ENCODE assay signal across 26 cellular contexts in the genomic region with DNA sequence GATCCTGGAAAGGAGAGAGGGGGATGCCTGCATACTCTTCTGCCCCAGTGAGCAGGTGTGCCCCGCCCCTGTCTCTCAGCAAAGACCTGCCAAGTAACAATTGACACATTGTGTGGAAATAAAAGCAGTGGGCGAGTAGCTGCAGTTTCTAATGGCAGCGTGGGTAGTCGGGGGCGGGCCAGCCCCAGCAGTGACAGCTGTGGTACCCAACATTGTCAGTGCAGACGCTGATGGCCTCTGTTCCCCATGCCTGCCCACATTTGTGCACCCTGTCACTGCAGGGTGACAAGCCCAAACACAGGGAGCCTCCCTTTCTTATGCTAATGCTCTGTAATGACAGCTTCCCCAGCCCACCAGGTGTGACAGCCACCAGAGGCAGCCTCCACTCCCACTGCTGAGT.
DNase-seq lines count a peak whose midpoint lies in the region; TF ChIP-seq lines count a peak whose summit lies in the region.
"Had no signal": no experiment of that assay in that cellular context is flagged by ENCODE, and none has a peak within 500 bp of the region (broad histone marks: within the 10 kb centered on the region; RNA-seq: fewer than 3 reads in every experiment).

No MANE protein-coding gene starts in this region.

- H3K4me1 ChIP-seq in BLaER1 treated with 17β-estradiol and CSF1 and Interleukin-3, amounts not matched to agents 10 nM and 100 nM = peaks cover 16 to 31% (median 26%) of the 10 kb centered on the region in 10 experiments
- H3K4me1 ChIP-seq in HEK293 (ENCODE audit: control insufficient read depth, insufficient read depth, low read length) (no peaks in the 10 kb centered on the region), endodermal cell (ENCODE audit: control insufficient read depth, insufficient read depth, low read length) (no peaks in the 10 kb centered on the region)
- H3K4me1 ChIP-seq: Caco-2, gastroesophageal sphincter, tibial nerve had no signal

- H3K9me3 ChIP-seq in BLaER1 treated with 17β-estradiol and CSF1 and Interleukin-3, amounts not matched to agents 10 nM and 100 nM (replicated peaks in 1 of 11) = 0 out of 22 replicates have a peak, but pooled peaks cover 0 to 6% (median 0%) of the 10 kb centered on the region in 11 experiments
- no peaks in the 10 kb centered on the region for H3K9me3 ChIP-seq in HEK293 (ENCODE audit: control insufficient read depth, insufficient read depth, low read depth, low read length)
- no peaks in the 10 kb centered on the region for H3K9me3 ChIP-seq in endodermal cell (ENCODE audit: control insufficient read depth, low read length)
- H3K9me3 ChIP-seq: gastroesophageal sphincter, SJCRH30, tibial nerve had no signal

- peaks cover 6% of the 10 kb centered on the region for H3K27me3 Mint-ChIP-seq in endodermal cell (ENCODE audit: insufficient read depth)
- H3K27me3 Mint-ChIP-seq in neural crest cell (ENCODE audit: low read depth) = no peaks in the 10 kb centered on the region

- no peaks in the 10 kb centered on the region for H3K36me3 ChIP-seq in BLaER1 treated with 17β-estradiol and CSF1 and Interleukin-3, amounts not matched to agents 10 nM and 100 nM
- H3K36me3 ChIP-seq in HEK293 (ENCODE audit: control insufficient read depth in 2 of 2, insufficient read depth in 1 of 2, low read length in 2 of 2) (no peaks in the 10 kb centered on the region), endodermal cell (ENCODE audit: control insufficient read depth, insufficient read depth, low read length) (no peaks in the 10 kb centered on the region)
- H3K36me3 ChIP-seq: brain microvascular endothelial cell, gastroesophageal sphincter, SJCRH30, tibial nerve had no signal

- H3K27me3 ChIP-seq in BLaER1 treated with 17β-estradiol and CSF1 and Interleukin-3, amounts not matched to agents 10 nM and 100 nM = no peaks in the 10 kb centered on the region
- no peaks in the 10 kb centered on the region for H3K27me3 ChIP-seq in endodermal cell (ENCODE audit: control insufficient read depth, insufficient read depth, low read length, poor library complexity, severe bottlenecking)
- H3K27me3 ChIP-seq: brain microvascular endothelial cell, gastroesophageal sphincter, tibial nerve had no signal

- H3K4me3 Mint-ChIP-seq in endodermal cell (no peak overlapping the region), neural crest cell (no peak overlapping the region)
- H3K4me3 Mint-ChIP-seq: activated CD4-positive, alpha-beta T cell treated with anti-CD3 and anti-CD28 coated beads for 36 hours; activated naive CD4-positive, alpha-beta T cell treated with anti-CD3 and anti-CD28 coated beads, Interleukin-2, amount 50 U/mL, for 24 hours; activated T-helper 17 cell treated with anti-CD3 and anti-CD28 coated beads, Interleukin-2, amount 50 U/mL, for 72 hours; mesothelial cell of epicardium had no signal

- CTCF ChIA-PET in HEK293 (lab: Yijun Ruan, JAX) = no interaction called here

- TF ChIP-seq CTCF in HEK293 (tag by site-specific recombination; IDR thresholded peaks at IDR 0.05) = no peak
- TF ChIP-seq CTCF in endodermal cell (conservative IDR thresholded peaks at IDR 0.05) = no peak
- TF ChIP-seq CTCF in neural crest cell (conservative IDR thresholded peaks at IDR 0.05) = no peak
- no peak for TF ChIP-seq CTCF in foreskin fibroblast (IDR thresholded peaks at IDR 0.05; ENCODE audit: low read depth, low read length)

- no peak overlapping the region for H3K9ac ChIP-seq in BLaER1 treated with 17β-estradiol and CSF1 and Interleukin-3, amounts not matched to agents 10 nM and 100 nM
- no peak overlapping the region for H3K9ac ChIP-seq in endodermal cell (ENCODE audit: extremely low read depth, low read length, poor library complexity, severe bottlenecking)

- H3K36me3 Mint-ChIP-seq in endodermal cell (ENCODE audit: low read depth) = no peaks in the 10 kb centered on the region
- H3K36me3 Mint-ChIP-seq in neural crest cell (ENCODE audit: low read depth) = no peaks in the 10 kb centered on the region
- H3K36me3 Mint-ChIP-seq: activated naive CD4-positive, alpha-beta T cell treated with anti-CD3 and anti-CD28 coated beads, Interleukin-2, amount 50 U/mL, for 24 hours; mesothelial cell of epicardium had no signal

- H3K9me3 Mint-ChIP-seq in endodermal cell (no peaks in the 10 kb centered on the region), neural crest cell (no peaks in the 10 kb centered on the region)
- H3K9me3 Mint-ChIP-seq: mesothelial cell of epicardium had no signal

- DNase-seq in endodermal cell (peak; percentile 47), neural crest cell (ENCODE audit: low read depth, low spot score) (peak; percentile 2), foreskin fibroblast (no peak), NCI-H2029 (lab: John Stamatoyannopoulos, UW) (no peak)
- no peak for DNase-seq in stimulated activated CD8-positive, alpha-beta memory T cell treated with anti-CD3 and anti-CD28 coated beads, Interleukin-4, amount 100 ng/mL, for 48 hours
- DNase-seq: activated CD4-positive, alpha-beta T cell treated with anti-CD3 and anti-CD28 coated beads for 36 hours; brain microvascular endothelial cell; C1 segment of cervical spinal cord; Caco-2; DMS53; dorsolateral prefrontal cortex; left ventricle myocardium superior; NCI-H1436; NCI-H526 treated with DMSO at 0.1 percent for 48 hours; SJCRH30; stimulated activated CD4-positive, alpha-beta T cell treated with anti-CD3 and anti-CD28 coated beads, Interleukin-4, amount 100 ng/mL, for 24 hours; T1000 had no signal

- 68 to 81% methylated on average over 5 to 6 of the region's 6 CpGs for WGBS in endodermal cell (ENCODE audit: insufficient coverage in 1 of 2, insufficient read length in 1 of 2), 2 experiments

- POLR2A ChIA-PET in HEK293 (lab: Yijun Ruan, JAX) = no interaction called here

- H3K27ac ChIP-seq in BLaER1 treated with 17β-estradiol and CSF1 and Interleukin-3, amounts not matched to agents 10 nM and 100 nM = peak overlapping the region in 3 of 11 experiments; percentile 2 to 26 (median 10); a peak in 1 of 22 replicates
- H3K27ac ChIP-seq in HEK293 (ENCODE audit: extremely low read depth, low read depth, low read length) (no peak overlapping the region), endodermal cell (ENCODE audit: low read depth, low read length) (no peak overlapping the region)
- H3K27ac ChIP-seq: brain microvascular endothelial cell, dorsolateral prefrontal cortex, gastroesophageal sphincter, SJCRH30, tibial nerve, VCaP had no signal

- H3K27ac Mint-ChIP-seq in endodermal cell (no peak overlapping the region), neural crest cell (ENCODE audit: unreplicated experiment) (no peak overlapping the region)
- H3K27ac Mint-ChIP-seq: activated CD4-positive, alpha-beta T cell treated with anti-CD3 and anti-CD28 coated beads for 36 hours; activated naive CD4-positive, alpha-beta T cell treated with anti-CD3 and anti-CD28 coated beads, Interleukin-2, amount 50 U/mL, for 24 hours; activated T-helper 17 cell treated with anti-CD3 and anti-CD28 coated beads, Interleukin-2, amount 50 U/mL, for 72 hours; mesothelial cell of epicardium; progenitor cell of endocrine pancreas had no signal

- no peak overlapping the region for H3K4me3 ChIP-seq in BLaER1 treated with 17β-estradiol and CSF1 and Interleukin-3, amounts not matched to agents 10 nM and 100 nM
- H3K4me3 ChIP-seq in HEK293 (ENCODE audit: low read depth, low read length) = no peak overlapping the region
- no peak overlapping the region for H3K4me3 ChIP-seq in endodermal cell (ENCODE audit: low read length)
- no peak overlapping the region for H3K4me3 ChIP-seq in foreskin fibroblast (ENCODE audit: low read depth in 1 of 2, low read length in 2 of 2)
- H3K4me3 ChIP-seq: dorsolateral prefrontal cortex, gastroesophageal sphincter, SJCRH30, tibial nerve had no signal

- no peaks in the 10 kb centered on the region for H3K4me1 Mint-ChIP-seq in endodermal cell
- H3K4me1 Mint-ChIP-seq in neural crest cell = peaks cover 25% of the 10 kb centered on the region
- H3K4me1 Mint-ChIP-seq: activated CD4-positive, alpha-beta T cell treated with anti-CD3 and anti-CD28 coated beads for 36 hours; activated naive CD4-positive, alpha-beta T cell treated with anti-CD3 and anti-CD28 coated beads, Interleukin-2, amount 50 U/mL, for 24 hours; activated T-helper 17 cell treated with anti-CD3 and anti-CD28 coated beads, Interleukin-2, amount 50 U/mL, for 72 hours; mesothelial cell of epicardium had no signal

- peak overlapping the region in 10 of 11 experiments; percentile 10 to 68 (median 30); a peak in 15 of 22 replicates for H3K4me2 ChIP-seq in BLaER1 treated with 17β-estradiol and CSF1 and Interleukin-3, amounts not matched to agents 10 nM and 100 nM

- no peaks in the 10 kb centered on the region for H4K20me1 ChIP-seq in BLaER1 treated with 17β-estradiol and CSF1 and Interleukin-3, amounts not matched to agents 10 nM and 100 nM

TF ChIP-seq in HEK293, 187 proteins besides CTCF, POLR2A, EP300 and RAD21:
- TF ChIP-seq ZNF76 (tag by site-specific recombination; IDR thresholded peaks at IDR 0.05; ENCODE audit: borderline replicate concordance, low read depth) = no peak
- peak; percentile 84 for TF ChIP-seq ZFHX2 (tag by site-specific recombination; conservative IDR thresholded peaks at IDR 0.05)
- peak; percentile 85 for TF ChIP-seq EGR2 (tag by site-specific recombination; IDR thresholded peaks at IDR 0.05; ENCODE audit: low read depth)

Comparison
In these comparisons a context has a peak if more than half of its experiments do, and no peak if none do; other contexts are left out.
1. DNase-seq: peak in endodermal cell (single experiment) and neural crest cell (single experiment); none in stimulated activated CD8-positive, alpha-beta memory T cell treated with anti-CD3 and anti-CD28 coated beads, Interleukin-4, amount 100 ng/mL, for 48 hours (single experiment), foreskin fibroblast (0 of 2) and NCI-H2029 (single experiment).